In the genomic region with DNA sequence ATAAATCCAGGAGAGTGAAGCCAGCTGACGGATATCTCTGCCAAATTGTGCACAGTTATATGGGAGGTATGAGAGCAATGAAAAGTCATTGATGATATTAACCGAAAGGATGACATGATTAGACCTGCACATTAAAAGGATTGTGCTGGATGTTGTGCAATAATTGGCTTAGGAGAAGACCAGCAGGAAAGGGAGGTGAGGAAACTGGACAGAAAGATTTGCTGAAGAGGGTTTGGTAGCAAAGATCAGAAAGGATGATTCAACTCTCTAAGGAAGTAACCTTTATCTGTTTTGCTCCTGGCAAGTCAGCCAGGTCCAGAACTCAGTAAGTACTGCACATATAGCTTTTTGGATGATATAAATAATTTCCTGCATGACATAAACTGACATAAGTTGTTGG, we compare ENCODE assay signal across 18 cellular contexts.
A peak's percentile ranks its signal among the peaks of the same experiment; 100 is the strongest.
DNase-seq lines count a peak whose midpoint lies in the region; ATAC-seq, FAIRE-seq and TF ChIP-seq lines count a peak whose summit lies in the region.
"Had no signal": no experiment of that assay in that cellular context is flagged by ENCODE, and none has a peak within 500 bp of the region (broad histone marks: within the 10 kb centered on the region; RNA-seq: fewer than 3 reads in every experiment).

No MANE protein-coding gene starts in this region.

- no peak for TF ChIP-seq EP300 in HepG2 (IDR thresholded peaks at IDR 0.05; ENCODE audit: low read depth in 2 of 2, low read length in 2 of 2)
- no peak for TF ChIP-seq EP300 in HepG2 (CRISPR knock-in tag; IDR thresholded peaks at IDR 0.05; ENCODE audit: borderline replicate concordance)
- TF ChIP-seq EP300 in K562 (IDR thresholded peaks at IDR 0.05; ENCODE audit: low read length), result no peak

- TF ChIP-seq RAD21 in HepG2 (CRISPR knock-in tag; IDR thresholded peaks at IDR 0.05) (no peak), K562 (CRISPR knock-in tag; conservative IDR thresholded peaks at IDR 0.05 in 1 of 2, IDR thresholded peaks at IDR 0.05 in 1 of 2) (no peak)

- POLR2A ChIA-PET in HepG2 (lab: Yijun Ruan, JAX), result no interaction called here
- POLR2A ChIA-PET in K562 (lab: Yijun Ruan, JAX), result no interaction called here

- H3K36me3 ChIP-seq in HepG2 (replicated peaks in 1 of 2; ENCODE audit: control insufficient read depth in 1 of 2, insufficient read depth in 2 of 2, low read length in 2 of 2) (no peaks in the 10 kb centered on the region), right lobe of liver (no peaks in the 10 kb centered on the region), K562 (ENCODE audit: control insufficient read depth, insufficient read depth, low read length) (no peaks in the 10 kb centered on the region), keratinocyte (ENCODE audit: control insufficient read depth in 2 of 2, extremely low read depth in 1 of 2, insufficient read depth in 2 of 2, low read length in 2 of 2) (no peaks in the 10 kb centered on the region)
- H3K36me3 ChIP-seq: BLaER1 had no signal

- H3K9me3 ChIP-seq in HepG2 (ENCODE audit: low read length), result peaks cover 29% of the 10 kb centered on the region
- H3K9me3 ChIP-seq in right lobe of liver, result no peaks in the 10 kb centered on the region
- no peaks in the 10 kb centered on the region for H3K9me3 ChIP-seq in K562 (replicated peaks; ENCODE audit: control insufficient read depth, insufficient read depth, low read depth, low read length)
- H3K9me3 ChIP-seq in keratinocyte (ENCODE audit: control insufficient read depth, low read depth, low read length), result peaks cover 1% of the 10 kb centered on the region
- H3K9me3 ChIP-seq: Caco-2 had no signal

- CTCF ChIA-PET in HepG2 (lab: Yijun Ruan, JAX; ENCODE audit: low intra/inter-chr PET ratio, low total read pairs) (no interaction called here), K562 (lab: Yijun Ruan, JAX; ENCODE audit: low intra/inter-chr PET ratio) (no interaction called here)

- H4K20me1 ChIP-seq in HepG2 (ENCODE audit: insufficient read depth, low read length) (no peaks in the 10 kb centered on the region), K562 (replicated peaks; ENCODE audit: control insufficient read depth, insufficient read depth, low read length) (no peaks in the 10 kb centered on the region), keratinocyte (ENCODE audit: control insufficient read depth, extremely low read depth, insufficient read depth, low read length) (no peaks in the 10 kb centered on the region)
- H4K20me1 ChIP-seq: BLaER1 had no signal

- H3K4me2 ChIP-seq in HepG2 (ENCODE audit: low read depth, low read length) (no peak overlapping the region), K562 (ENCODE audit: insufficient read depth, low read length) (no peak overlapping the region), keratinocyte (ENCODE audit: control insufficient read depth, extremely low read depth, insufficient read depth, low read depth, low read length) (peak overlapping the region; percentile 0)
- H3K4me2 ChIP-seq: BLaER1 had no signal

- DNase-seq in HepG2 (ENCODE audit: low spot score), result no peak
- DNase-seq in right lobe of liver, result no peak
- DNase-seq in K562 (ENCODE audit: extremely low read depth in 1 of 4, low spot score in 3 of 4), result no peak
- peak; percentile 81 for DNase-seq in epithelial cell of esophagus (ENCODE audit: low read depth)
- peak; percentile 1 for DNase-seq in keratinocyte (ENCODE audit: low read depth, low spot score)
- no peak for DNase-seq in NCI-H69 (lab: John Stamatoyannopoulos, UW)
- no peak for DNase-seq in medulla oblongata (ENCODE audit: extremely low spot score)
- no peak for DNase-seq in NCI-H2196 (lab: John Stamatoyannopoulos, UW; ENCODE audit: unreplicated experiment)
- DNase-seq: AML-193; Caco-2; CD8-positive, alpha-beta memory T cell; DMS53 had no signal

- TF ChIP-seq POLR2A in HepG2 (IDR thresholded peaks at IDR 0.05; ENCODE audit: insufficient read depth in 1 of 2, low read depth in 2 of 2, low read length in 2 of 2), result no peak
- TF ChIP-seq POLR2A in right lobe of liver (IDR thresholded peaks at IDR 0.05), result no peak
- TF ChIP-seq POLR2A in K562 (conservative IDR thresholded peaks at IDR 0.05), result no peak

- no peak for ATAC-seq in HepG2
- ATAC-seq in right lobe of liver, result no peak
- no peak for ATAC-seq in K562
- ATAC-seq: GM12878 had no signal

- intact Hi-C loops in HepG2 (cut with micrococcal nuclease; ENCODE audit: unreplicated experiment) (no loop called here), right lobe of liver (cut with DNase I) (no loop called here), K562 (cut with micrococcal nuclease) (no loop called here)

- H3K4me3 ChIP-seq in HepG2 (replicated peaks in 1 of 3; ENCODE audit: insufficient read depth in 1 of 3, low read depth in 2 of 3, low read length in 3 of 3) (no peak overlapping the region), right lobe of liver (no peak overlapping the region), K562 (no peak overlapping the region), epithelial cell of esophagus (ENCODE audit: low read length) (no peak overlapping the region), keratinocyte (ENCODE audit: control insufficient read depth in 2 of 3, extremely low read depth in 1 of 3, insufficient read depth in 2 of 3, low read depth in 1 of 3, low read length in 3 of 3) (no peak overlapping the region)
- H3K4me3 ChIP-seq: BLaER1, GM12878 had no signal

- dilution Hi-C loops in keratinocyte (cut with MboI; ENCODE audit: extremely low pct_ligation_motif_present, low sequenced_read_pairs), result no loop called here

- BruUV-seq in HepG2 (replicated peaks; lab: Mats Ljungman, UMichigan), result no TSS peak
- no TSS peak for BruUV-seq in K562 (replicated peaks; lab: Mats Ljungman, UMichigan)

- FAIRE-seq in HepG2 (lab: Jason Lieb, UNC), result no peak
- no peak for FAIRE-seq in K562 (lab: Jason Lieb, UNC)
- peak; percentile 59 for FAIRE-seq in keratinocyte (lab: Jason Lieb, UNC)
- FAIRE-seq: A204.1, GM12878, GM18507, H54 had no signal

- TF ChIP-seq CTCF in HepG2 (CRISPR knock-in tag; IDR thresholded peaks at IDR 0.05) (no peak), right lobe of liver (IDR thresholded peaks at IDR 0.05) (no peak), K562 (IDR thresholded peaks at IDR 0.05 in 2 of 3, conservative IDR thresholded peaks at IDR 0.05 in 1 of 3; ENCODE audit: insufficient read depth in 2 of 3, low read depth in 1 of 3, low read length in 3 of 3) (no peak), epithelial cell of esophagus (IDR thresholded peaks at IDR 0.05; ENCODE audit: insufficient read depth, low read depth, low read length, missing control alignments) (no peak), keratinocyte (optimal IDR thresholded peaks at IDR 0.05 in 1 of 3, IDR thresholded peaks at IDR 0.05 in 1 of 3, conservative IDR thresholded peaks at IDR 0.05 in 1 of 3; ENCODE audit: extremely low read depth in 1 of 3, insufficient read depth in 2 of 3, low read length in 3 of 3) (no peak)

- H3K79me2 ChIP-seq in HepG2 (ENCODE audit: insufficient read depth, low read length) (no peaks in the 10 kb centered on the region), K562 (ENCODE audit: control insufficient read depth, insufficient read depth, low read length) (no peaks in the 10 kb centered on the region), keratinocyte (ENCODE audit: control insufficient read depth, insufficient read depth, low read length) (no peaks in the 10 kb centered on the region)

- H3K27ac ChIP-seq in HepG2 (ENCODE audit: extremely low read length, insufficient read depth, low read length) (no peak overlapping the region), right lobe of liver (no peak overlapping the region), K562 (ENCODE audit: extremely low read depth, low read depth, low read length) (no peak overlapping the region), keratinocyte (ENCODE audit: control insufficient read depth, insufficient read depth, low read length) (no peak overlapping the region)
- H3K27ac ChIP-seq: BLaER1, HL-60 had no signal

- in situ Hi-C loops in HepG2 (cut with HindIII; ENCODE audit: extremely low pct_ligation_motif_present, low pct_unique_long_range_greater_than_20kb), result no loop called here
- in situ Hi-C loops in K562 (cut with MboI), result no loop called here

- H3K4me1 ChIP-seq in HepG2 (ENCODE audit: insufficient read depth, low read length), result no peaks in the 10 kb centered on the region
- no peaks in the 10 kb centered on the region for H3K4me1 ChIP-seq in right lobe of liver
- no peaks in the 10 kb centered on the region for H3K4me1 ChIP-seq in K562 (replicated peaks in 1 of 2; ENCODE audit: control insufficient read depth in 2 of 2, insufficient read depth in 2 of 2, low read length in 2 of 2)
- peaks cover 15% of the 10 kb centered on the region for H3K4me1 ChIP-seq in keratinocyte (ENCODE audit: control insufficient read depth, extremely low read depth, insufficient read depth, low read length)
- H3K4me1 ChIP-seq: BLaER1, Caco-2 had no signal

- WGBS in HepG2 (ENCODE audit: low lambda C conversion rate), result 17% methylated on average over 2 of the region's 2 CpGs
- 77% methylated on average over 2 of the region's 2 CpGs for whole genome bisulfite sequencing in right lobe of liver (ENCODE audit: insufficient coverage, low coverage, low lambda C conversion rate, missing lambda C conversion rate)
- 2% methylated on average over 2 of the region's 2 CpGs for WGBS in K562 (ENCODE audit: insufficient coverage, low coverage, missing lambda C conversion rate)

- H3K9me1 ChIP-seq in K562 (ENCODE audit: control insufficient read depth, insufficient read depth, low read length) (no peaks in the 10 kb centered on the region), keratinocyte (ENCODE audit: control insufficient read depth, extremely low read depth, insufficient read depth, low read length) (no peaks in the 10 kb centered on the region)

- H3K27me3 ChIP-seq in HepG2 (ENCODE audit: control insufficient read depth in 1 of 2, insufficient read depth in 2 of 2, low read length in 2 of 2), result no peaks in the 10 kb centered on the region
- H3K27me3 ChIP-seq in right lobe of liver, result no peaks in the 10 kb centered on the region
- H3K27me3 ChIP-seq in K562 (ENCODE audit: control insufficient read depth in 2 of 2, insufficient read depth in 2 of 2, low read length in 2 of 2), result no peaks in the 10 kb centered on the region
- H3K27me3 ChIP-seq in keratinocyte (ENCODE audit: control insufficient read depth, extremely low read depth, insufficient read depth, low read length), result no peaks in the 10 kb centered on the region
- H3K27me3 ChIP-seq: BLaER1 had no signal

- no peak overlapping the region for H2AFZ ChIP-seq in HepG2 (ENCODE audit: low read length)
- no peak overlapping the region for H2AFZ ChIP-seq in K562 (ENCODE audit: low read depth, low read length)
- no peak overlapping the region for H2AFZ ChIP-seq in keratinocyte (ENCODE audit: control insufficient read depth, low read length)

- no peak overlapping the region for H3K9ac ChIP-seq in HepG2 (ENCODE audit: insufficient read depth, low read depth, low read length)
- H3K9ac ChIP-seq in K562 (ENCODE audit: insufficient read depth in 1 of 2, low read depth in 2 of 2, low read length in 2 of 2), result no peak overlapping the region
- no peak overlapping the region for H3K9ac ChIP-seq in keratinocyte (ENCODE audit: control insufficient read depth, extremely low read depth, insufficient read depth, low read length)
- H3K9ac ChIP-seq: BLaER1 had no signal

TF ChIP-seq in K562, 482 proteins besides CTCF, POLR2A, EP300 and RAD21 (continues in another document):
- TF ChIP-seq CEBPB (tag; IDR thresholded peaks at IDR 0.05) (peak; percentile 73), CEBPG (CRISPR knock-in tag; IDR thresholded peaks at IDR 0.05) (no peak), CEBPG (tag; conservative IDR thresholded peaks at IDR 0.05 in 1 of 2, IDR thresholded peaks at IDR 0.05 in 1 of 2) (peak in 1 of 2 experiments; percentile 63; a peak in 2 of 4 replicates)

Comparison
In these comparisons a context has a peak if more than half of its experiments do, and no peak if none do; other contexts are left out.
1. DNase-seq: peak in epithelial cell of esophagus (single experiment) and keratinocyte (single experiment); none in HepG2 (single experiment), right lobe of liver (0 of 3), K562 (0 of 4), NCI-H69 (single experiment), medulla oblongata (single experiment) and NCI-H2196 (single experiment).
2. Of the 241 proteins assayed by ChIP-seq in both HepG2 and K562: peak only in HepG2: none; only in K562: none; in both: CEBPB; in neither: 239; mixed calls (peak in some experiments, not most) for 1.